ENCODE assay signal across 8 cellular contexts in the genomic region with DNA sequence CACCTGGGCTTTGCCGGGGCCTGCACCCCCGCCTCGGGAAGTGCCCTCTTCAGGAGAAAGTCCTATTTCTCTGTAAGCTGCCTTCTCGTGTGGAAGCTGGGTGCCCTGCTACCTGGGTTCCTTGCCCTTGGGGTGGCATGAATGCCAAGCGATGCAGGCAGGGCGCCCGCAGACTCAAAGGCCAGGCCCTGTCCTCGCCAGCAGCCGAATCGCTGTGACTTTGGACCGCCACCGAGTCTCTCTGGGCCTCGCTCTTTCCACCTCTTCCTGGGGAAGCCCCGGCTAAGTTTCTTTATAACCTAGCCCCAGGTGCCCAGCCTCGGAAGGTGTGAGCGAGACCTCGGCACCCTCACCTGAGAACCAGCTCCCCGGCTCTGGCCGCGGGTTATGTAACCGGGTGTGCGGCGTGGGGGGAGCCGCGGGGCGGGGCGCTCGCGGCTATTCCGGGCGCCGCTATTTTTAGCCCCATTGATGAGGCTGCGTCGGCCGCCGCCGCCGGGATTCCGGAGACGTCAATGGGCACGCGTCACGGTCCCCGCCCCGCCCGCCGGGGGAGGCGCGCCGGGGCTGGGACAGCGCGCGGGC. TPM values are rescaled to one million over a fixed set of nuclear protein-coding genes. Genes with fewer than 3 reads are reported as not detected.
A peak's percentile ranks its signal among the peaks of the same experiment; 100 is the strongest.
DNase-seq lines count a peak whose midpoint lies in the region; ATAC-seq and TF ChIP-seq lines count a peak whose summit lies in the region.

No MANE protein-coding gene starts in this region.

- no peak overlapping the region for H3K27ac Mint-ChIP-seq in activated naive CD8-positive, alpha-beta T cell

- peaks cover 6% of the 10 kb centered on the region for H3K79me2 ChIP-seq in osteoblast (ENCODE audit: insufficient read depth, low read length)

- H3K9me3 ChIP-seq in AG04450 (ENCODE audit: control insufficient read depth, insufficient read depth, low read length) (no peaks in the 10 kb centered on the region; the same call in 1 of the 2 replicates), osteoblast (ENCODE audit: low read depth, low read length) (no peaks in the 10 kb centered on the region), thyroid gland (no peaks in the 10 kb centered on the region)

- peaks cover 73% of the 10 kb centered on the region for H3K4me1 Mint-ChIP-seq in activated naive CD8-positive, alpha-beta T cell (ENCODE audit: low read depth)

- H3K27ac ChIP-seq in AG04450 (ENCODE audit: low read depth, low read length) (no peak overlapping the region), osteoblast (ENCODE audit: low read depth, low read length) (peak overlapping the region; percentile 69), thyroid gland (peak overlapping the region; percentile 84 to 100 (median 98))

- H3K4me1 ChIP-seq in osteoblast (ENCODE audit: insufficient read depth, low read length) (peaks cover 28% of the 10 kb centered on the region), thyroid gland (peaks cover 41 to 68% of the 10 kb centered on the region in 2 donors)

- H4K20me1 ChIP-seq in osteoblast (ENCODE audit: insufficient read depth, low read length) = no peaks in the 10 kb centered on the region

- POLR2A ChIA-PET in AG04450 (lab: Yijun Ruan, JAX) = interaction anchor here (2.3 kb wide), 1 partner anchor 15 kb away, joined by 9 read pairs; the partner anchor contains the start of gene NR4A1

- intact Hi-C loops in head of caudate nucleus (cut with DNase I) (loop anchor here (10.0 kb wide), 1 partner anchor 968 kb away; the partner anchor contains the start of gene EIF4B), thyroid gland (cut with DNase I) (no loop called here)

- no peaks in the 10 kb centered on the region for H3K27me3 Mint-ChIP-seq in activated naive CD8-positive, alpha-beta T cell

- H2AFZ ChIP-seq in osteoblast (ENCODE audit: low read length) = no peak overlapping the region

- H3K27me3 ChIP-seq in AG04450 (ENCODE audit: control insufficient read depth, insufficient read depth, low read length) (no peaks in the 10 kb centered on the region), osteoblast (ENCODE audit: insufficient read depth, low read length) (no peaks in the 10 kb centered on the region), thyroid gland (no peaks in the 10 kb centered on the region)

- ATAC-seq in GM19035 (IDR thresholded peaks at IDR 0.05; ENCODE audit: unreplicated experiment) = peak; percentile 47

- in situ Hi-C loops in SK-MEL-5 (cut with HindIII; ENCODE audit: low pct_unique_long_range_greater_than_20kb, low sequenced_read_pairs) = no loop called here

- H3K4me3 Mint-ChIP-seq in activated naive CD8-positive, alpha-beta T cell = peak overlapping the region; percentile 79

- H3K36me3 ChIP-seq in osteoblast (ENCODE audit: insufficient read depth, low read length) = no peaks in the 10 kb centered on the region
- H3K36me3 ChIP-seq in thyroid gland = no peaks in the 10 kb centered on the region

- TF ChIP-seq POLR2A in thyroid gland (IDR thresholded peaks at IDR 0.05) = peak; percentile 17 to 86

- no peaks in the 10 kb centered on the region for H3K36me3 Mint-ChIP-seq in activated naive CD8-positive, alpha-beta T cell

- WGBS in thyroid gland, 2 donors = 21 to 53% methylated on average over 8 to 15 of the region's 53 CpGs

- CTCF ChIA-PET in AG04450 (lab: Charles Lee) = interaction anchor here (3.6 kb wide), 1 partner anchor 11 kb away, joined by 26 read pairs; no protein-coding TSS in a partner anchor

- no peak for TF ChIP-seq CTCF in AG04450 (IDR thresholded peaks at IDR 0.05; ENCODE audit: low read depth, low read length)
- no peak for TF ChIP-seq CTCF in osteoblast (IDR thresholded peaks at IDR 0.05; ENCODE audit: extremely low read depth, low read depth, low read length)
- TF ChIP-seq CTCF in thyroid gland (IDR thresholded peaks at IDR 0.05) = no peak

- H3K4me2 ChIP-seq in osteoblast (ENCODE audit: insufficient read depth, low read length) = peak overlapping the region; percentile 72

- DNase-seq in AG04450 (ENCODE audit: low read depth, low spot score) (no peak), HT1080 (ENCODE audit: low read depth) (peak; percentile 53), SK-MEL-5 (ENCODE audit: low read depth, low spot score) (peak; percentile 77), head of caudate nucleus (peak in 41 of 42 donors; percentile 74 to 93 (median 86)), osteoblast (ENCODE audit: insufficient read length, low spot score, missing footprints) (peak; percentile 99), thyroid gland (peak; percentile 93)

- H3K4me3 ChIP-seq in AG04450 (ENCODE audit: low read depth, low read length) (peak overlapping the region; percentile 48), osteoblast (ENCODE audit: insufficient read depth, low read length) (peak overlapping the region; percentile 65), thyroid gland (replicated peaks in 1 of 3) (peak overlapping the region in 1 of 3 donors; percentile 18)

- no peaks in the 10 kb centered on the region for H3K9me3 Mint-ChIP-seq in activated naive CD8-positive, alpha-beta T cell (ENCODE audit: low read depth)

RNA-seq across cellular contexts. Expression of gene NR4A1, which starts 14.6 kb away (rescaled TPM):
- 4.4 and 6.9 TPM in 2 replicates for polyA plus RNA-seq in AG04450 (2011; rRNA removed)
- polyA minus RNA-seq in AG04450 (2011; rRNA and poly(A)+ RNA removed) = 16.4 and 18.6 TPM in 2 replicates
- total RNA-seq in HT1080 (2014; rRNA removed; shearing (Covaris generic)) = 0.88 and 1.2 TPM in 2 replicates
- 2.6 and 3.8 TPM in 2 replicates for polyA plus RNA-seq in HT1080 (2015; cell fraction: cytosol; rRNA removed)
- 4.5 and 4.8 TPM in 2 replicates for polyA plus RNA-seq in HT1080 (2015; cell fraction: nucleus; rRNA removed)
- 33.5 and 35.4 TPM in 2 replicates for total RNA-seq in SK-MEL-5 (2014; rRNA removed; shearing (Covaris generic))
- 172 and 190 TPM in 2 replicates for polyA plus RNA-seq in SK-MEL-5 (2015; cell fraction: cytosol; rRNA removed)
- polyA plus RNA-seq in SK-MEL-5 (2015; cell fraction: nucleus; rRNA removed) = 199 and 239 TPM in 2 replicates
- total RNA-seq in osteoblast (3.3 and 3.5 TPM in 2 replicates), thyroid gland (100 to 1,000 TPM in 1 of 4 donors, 10 to 100 TPM in 3; 46.3 to 156 (median 83.5) TPM)

RNA-seq across cellular contexts. Expression of gene TAMALIN, which starts 29.9 kb away (rescaled TPM):
- 7.2 and 7.4 TPM in 2 replicates for polyA plus RNA-seq in AG04450 (2011; rRNA removed)
- polyA minus RNA-seq in AG04450 (2011; rRNA and poly(A)+ RNA removed) = 8.3 and 10.2 TPM in 2 replicates
- total RNA-seq in HT1080 (2014; rRNA removed; shearing (Covaris generic)) = 0.39 and 1.5 TPM in 2 replicates
- polyA plus RNA-seq in HT1080 (2015; cell fraction: cytosol; rRNA removed) = 0.13 and 0.50 TPM in 2 replicates
- 1.4 and 3.0 TPM in 2 replicates for polyA plus RNA-seq in HT1080 (2015; cell fraction: nucleus; rRNA removed)
- total RNA-seq in SK-MEL-5 (2014; rRNA removed; shearing (Covaris generic)) = 25.5 and 26.7 TPM in 2 replicates
- 16.7 and 18.1 TPM in 2 replicates for polyA plus RNA-seq in SK-MEL-5 (2015; cell fraction: cytosol; rRNA removed)
- 22.3 and 27.8 TPM in 2 replicates for polyA plus RNA-seq in SK-MEL-5 (2015; cell fraction: nucleus; rRNA removed)
- 4.7 and 6.5 TPM in 2 replicates for total RNA-seq in osteoblast
- total RNA-seq in thyroid gland = 10 to 100 TPM in 3 of 4 donors, 1 to 10 TPM in 1; 9.8 to 20.8 (median 14.5) TPM

RNA-seq across cellular contexts. Expression of gene ATG101, which starts 33.1 kb away (rescaled TPM):
- 97.3 and 112 TPM in 2 replicates for polyA plus RNA-seq in AG04450 (2011; rRNA removed)
- 66.0 and 79.1 TPM in 2 replicates for polyA minus RNA-seq in AG04450 (2011; rRNA and poly(A)+ RNA removed)
- 75.0 and 105 TPM in 2 replicates for total RNA-seq in HT1080 (2014; rRNA removed; shearing (Covaris generic))
- polyA plus RNA-seq in HT1080 (2015; cell fraction: cytosol; rRNA removed) = 65.6 and 74.4 TPM in 2 replicates
- 51.2 and 53.7 TPM in 2 replicates for polyA plus RNA-seq in HT1080 (2015; cell fraction: nucleus; rRNA removed)
- 90.4 and 104 TPM in 2 replicates for total RNA-seq in SK-MEL-5 (2014; rRNA removed; shearing (Covaris generic))
- polyA plus RNA-seq in SK-MEL-5 (2015; cell fraction: cytosol; rRNA removed) = 99.8 and 106 TPM in 2 replicates
- polyA plus RNA-seq in SK-MEL-5 (2015; cell fraction: nucleus; rRNA removed) = 62.6 and 65.9 TPM in 2 replicates
- total RNA-seq in osteoblast (49.5 and 64.4 TPM in 2 replicates), thyroid gland (10 to 100 TPM; 40.7 to 61.1 (median 48.0) TPM)

RNA-seq across cellular contexts. Expression of gene SMIM41, which starts 42.8 kb away (rescaled TPM):
- polyA plus RNA-seq in AG04450 (2011; rRNA removed) = not detected in 2 replicates
- polyA minus RNA-seq in AG04450 (2011; rRNA and poly(A)+ RNA removed) = not detected in 2 replicates
- total RNA-seq in HT1080 (2014; rRNA removed; shearing (Covaris generic)) = not detected in 2 replicates
- not detected in 2 replicates for polyA plus RNA-seq in HT1080 (2015; cell fraction: cytosol; rRNA removed)
- polyA plus RNA-seq in HT1080 (2015; cell fraction: nucleus; rRNA removed) = not detected in 2 replicates
- not detected in 2 replicates for total RNA-seq in SK-MEL-5 (2014; rRNA removed; shearing (Covaris generic))
- not detected in 2 replicates for polyA plus RNA-seq in SK-MEL-5 (2015; cell fraction: cytosol; rRNA removed)
- polyA plus RNA-seq in SK-MEL-5 (2015; cell fraction: nucleus; rRNA removed) = not detected in 2 replicates
- total RNA-seq in osteoblast (under 0.01 TPM in 1 of 2 replicates, not detected in the other), thyroid gland (under 1 TPM in 1 of 4 donors, not detected in 3; 0.67 TPM)
